ENCODE assay signal across 36 cellular contexts in genomic region chr14:62629070-62629580, GRCh38.
"Had no signal": no experiment of that assay in that cellular context is flagged by ENCODE, and none has a peak within 500 bp of the region (broad histone marks: within the 10 kb centered on the region; RNA-seq: fewer than 3 reads in every experiment).

No MANE protein-coding gene starts in this region.

- H3K9me3 Mint-ChIP-seq: T-helper 1 cell treated with Interleukin-12 subunit alpha and Interleukin-12 subunit beta and Interleukin-4 antibody, amounts not matched to agents 30 μg/mL and 1 μg/mL, for 36 hours had no signal

- H3K36me3 Mint-ChIP-seq: activated CD8-positive, alpha-beta memory T cell treated with anti-CD3 and anti-CD28 coated beads, Interleukin-2, amount 10 ng/mL, durations not matched to agents 7 days and 5 days; activated naive CD8-positive, alpha-beta T cell treated with anti-CD3 and anti-CD28 coated beads, Interleukin-2, amount 10 ng/mL, durations not matched to agents 7 days and 5 days; WTC11 had no signal

- H3K9me2 ChIP-seq: SK-N-SH had no signal

- H3K4me1 Mint-ChIP-seq: activated CD4-positive, alpha-beta memory T cell treated with anti-CD3 and anti-CD28 coated beads, Interleukin-2, amount 10 ng/mL, durations not matched to agents 7 days and 5 days; activated CD4-positive, alpha-beta T cell treated with anti-CD3 and anti-CD28 coated beads for 36 hours; activated CD8-positive, alpha-beta memory T cell treated with anti-CD3 and anti-CD28 coated beads, Interleukin-2, amount 10 ng/mL, durations not matched to agents 7 days and 5 days; activated naive CD4-positive, alpha-beta T cell treated with anti-CD3 and anti-CD28 coated beads, Interleukin-2, amount 50 U/mL, for 24 hours; activated naive CD8-positive, alpha-beta T cell treated with anti-CD3 and anti-CD28 coated beads, Interleukin-2, amount 10 ng/mL, durations not matched to agents 7 days and 5 days; activated T-helper 17 cell treated with anti-CD3 and anti-CD28 coated beads, Interleukin-2, amount 50 U/mL, for 72 hours; central memory CD8-positive, alpha-beta T cell; IgD-negative memory B cell; WTC11 had no signal

- H3K27ac ChIP-seq: ascending aorta, cardiac muscle cell, Peyer's patch, SJSA1 had no signal

- H3K4me2 ChIP-seq: SK-N-SH had no signal

- H3K27me3 ChIP-seq: ascending aorta, cardiac muscle cell, Peyer's patch, SJSA1 had no signal

- H3K27ac Mint-ChIP-seq: activated CD4-positive, alpha-beta memory T cell treated with anti-CD3 and anti-CD28 coated beads, Interleukin-2, amount 10 ng/mL, durations not matched to agents 7 days and 5 days; activated CD4-positive, alpha-beta T cell treated with anti-CD3 and anti-CD28 coated beads for 36 hours; activated CD8-positive, alpha-beta memory T cell treated with anti-CD3 and anti-CD28 coated beads, Interleukin-2, amount 10 ng/mL, durations not matched to agents 7 days and 5 days; activated naive CD4-positive, alpha-beta T cell treated with anti-CD3 and anti-CD28 coated beads, Interleukin-2, amount 50 U/mL, for 24 hours; activated naive CD8-positive, alpha-beta T cell treated with anti-CD3 and anti-CD28 coated beads, Interleukin-2, amount 10 ng/mL, durations not matched to agents 7 days and 5 days; activated T-cell treated with anti-CD3 and anti-CD28 coated beads, Interleukin-2, amount 50 U/mL, for 72 hours; activated T-helper 17 cell treated with anti-CD3 and anti-CD28 coated beads, Interleukin-2, amount 50 U/mL, for 72 hours; IgD-negative memory B cell; T-helper 1 cell treated with Interleukin-12 subunit alpha and Interleukin-12 subunit beta and Interleukin-4 antibody, amounts not matched to agents 30 μg/mL and 1 μg/mL, for 36 hours; T-helper 2 cell treated with Interferon-gamma antibody and Interleukin-4, amounts not matched to agents 5 μg/mL and 100 μg/mL, for 36 hours; WTC11 had no signal

- DNase-seq: activated CD4-positive, alpha-beta memory T cell treated with anti-CD3 and anti-CD28 coated beads, Interleukin-2, amount 10 ng/mL, durations not matched to agents 7 days and 5 days; activated CD4-positive, alpha-beta T cell treated with anti-CD3 and anti-CD28 coated beads for 36 hours; activated CD8-positive, alpha-beta memory T cell treated with anti-CD3 and anti-CD28 coated beads for 24 hours; activated CD8-positive, alpha-beta memory T cell treated with anti-CD3 and anti-CD28 coated beads, Interleukin-2, amount 10 ng/mL, durations not matched to agents 7 days and 5 days; activated effector memory CD4-positive, alpha-beta T cell treated with anti-CD3 and anti-CD28 coated beads, Interleukin-2, amount 50 U/mL, for 16 hours; activated naive CD4-positive, alpha-beta T cell; activated naive CD8-positive, alpha-beta T cell treated with anti-CD3 and anti-CD28 coated beads, Interleukin-2, amount 10 ng/mL, durations not matched to agents 7 days and 5 days; activated T-cell treated with anti-CD3 and anti-CD28 coated beads, Interleukin-2, amount 50 U/mL, for 1 hour; activated T-cell treated with anti-CD3 and anti-CD28 coated beads, Interleukin-2, amount 50 U/mL, for 72 hours; amygdala; Karpas-422; KBM-7; NCI-H1105; NCI-H1417 treated with DMSO at 0.1 percent for 48 hours; NCI-H187 treated with DMSO at 0.1 percent for 48 hours; NCI-H2081; NCI-H2171 treated with DMSO at 0.1 percent for 48 hours; NCI-H2227 treated with DMSO at 0.1 percent for 48 hours; NCI-H446; NCI-H510A treated with DMSO at 0.1 percent for 48 hours; PC-3; Peyer's patch; RPMI8226; SHP77 treated with DMSO at 0.1 percent for 48 hours; SK-N-SH had no signal

- H3K36me3 ChIP-seq: ascending aorta, cardiac muscle cell, Peyer's patch, SJSA1 had no signal

- ATAC-seq: activated CD4-positive, alpha-beta T cell treated with anti-CD3 and anti-CD28 coated beads for 36 hours; activated CD4-positive, CD25-positive, alpha-beta regulatory T cell treated with anti-CD3 and anti-CD28 coated beads, Interleukin-2, amount 50 U/mL, for 24 hours; activated CD8-positive, alpha-beta memory T cell treated with anti-CD3 and anti-CD28 coated beads, Interleukin-2, amount 10 ng/mL, durations not matched to agents 7 days and 5 days; activated T-cell treated with anti-CD3 and anti-CD28 coated beads, Interleukin-2, amount 50 U/mL, for 72 hours; activated T-helper 17 cell treated with anti-CD3 and anti-CD28 coated beads, Interleukin-2, amount 50 U/mL, for 72 hours; PC-3; WTC11 had no signal

- H3K4me3 Mint-ChIP-seq: activated CD4-positive, alpha-beta memory T cell treated with anti-CD3 and anti-CD28 coated beads, Interleukin-2, amount 10 ng/mL, durations not matched to agents 7 days and 5 days; activated CD4-positive, alpha-beta T cell treated with anti-CD3 and anti-CD28 coated beads for 36 hours; activated CD8-positive, alpha-beta memory T cell treated with anti-CD3 and anti-CD28 coated beads, Interleukin-2, amount 10 ng/mL, durations not matched to agents 7 days and 5 days; activated naive CD4-positive, alpha-beta T cell treated with anti-CD3 and anti-CD28 coated beads, Interleukin-2, amount 50 U/mL, for 24 hours; activated naive CD8-positive, alpha-beta T cell treated with anti-CD3 and anti-CD28 coated beads, Interleukin-2, amount 10 ng/mL, durations not matched to agents 7 days and 5 days; activated T-cell treated with anti-CD3 and anti-CD28 coated beads, Interleukin-2, amount 50 U/mL, for 72 hours; activated T-helper 17 cell treated with anti-CD3 and anti-CD28 coated beads, Interleukin-2, amount 50 U/mL, for 72 hours; central memory CD8-positive, alpha-beta T cell; IgD-negative memory B cell; T-helper 1 cell treated with Interleukin-12 subunit alpha and Interleukin-12 subunit beta and Interleukin-4 antibody, amounts not matched to agents 30 μg/mL and 1 μg/mL, for 36 hours; T-helper 2 cell treated with Interferon-gamma antibody and Interleukin-4, amounts not matched to agents 5 μg/mL and 100 μg/mL, for 36 hours; WTC11 had no signal

- H3K27me3 Mint-ChIP-seq: activated CD4-positive, alpha-beta memory T cell treated with anti-CD3 and anti-CD28 coated beads, Interleukin-2, amount 10 ng/mL, durations not matched to agents 7 days and 5 days; activated CD4-positive, alpha-beta T cell treated with anti-CD3 and anti-CD28 coated beads for 36 hours; activated CD8-positive, alpha-beta memory T cell treated with anti-CD3 and anti-CD28 coated beads, Interleukin-2, amount 10 ng/mL, durations not matched to agents 7 days and 5 days; activated naive CD8-positive, alpha-beta T cell treated with anti-CD3 and anti-CD28 coated beads, Interleukin-2, amount 10 ng/mL, durations not matched to agents 7 days and 5 days; activated T-helper 17 cell treated with anti-CD3 and anti-CD28 coated beads, Interleukin-2, amount 50 U/mL, for 72 hours; central memory CD8-positive, alpha-beta T cell; IgD-negative memory B cell had no signal

- H3K9ac ChIP-seq: SK-N-SH had no signal

- H3K4me1 ChIP-seq: ascending aorta, Peyer's patch, SJSA1 had no signal

- H3K4me3 ChIP-seq: ascending aorta, cardiac muscle cell, Peyer's patch, SJSA1 had no signal
